26 cellular contexts compared by ENCODE assay signal in genomic region chr6:111458670-111459232, GRCh38.
"Had no signal": no experiment of that assay in that cellular context is flagged by ENCODE, and none has a peak within 500 bp of the region (broad histone marks: within the 10 kb centered on the region; RNA-seq: fewer than 3 reads in every experiment).

No MANE protein-coding gene starts in this region.

- H3K4me1 ChIP-seq: colonic mucosa had no signal

- DNase-seq: colonic mucosa; dermis blood vessel endothelial cell; dorsolateral prefrontal cortex; effector CD8-positive, alpha-beta T cell; effector memory CD8-positive, alpha-beta T cell; endodermal cell; erythroblast; esophagus squamous epithelium; foreskin fibroblast; foreskin melanocyte; gastrocnemius medialis; glutamatergic neuron; head of caudate nucleus; heart right ventricle; hippocampal formation; left cardiac atrium; left lung; left ventricle myocardium superior; lower lobe of right lung; mesenchymal stem cell; mucosa of descending colon; naive B cell had no signal

- FAIRE-seq: endometrium, keratinocyte had no signal

- H3K4me3 ChIP-seq: colonic mucosa, dorsolateral prefrontal cortex, esophagus squamous epithelium, gastrocnemius medialis, heart right ventricle, left lung, lower lobe of right lung, mucosa of descending colon had no signal

- ATAC-seq: effector memory CD8-positive, alpha-beta T cell; esophagus mucosa; gastrocnemius medialis; heart right ventricle; left cardiac atrium; left lung; left ventricle myocardium superior; lower lobe of right lung; mucosa of descending colon had no signal

- H3K36me3 ChIP-seq: colonic mucosa, lower lobe of right lung had no signal

- H3K27me3 ChIP-seq: colonic mucosa, dorsolateral prefrontal cortex, esophagus squamous epithelium, gastrocnemius medialis, heart right ventricle, left lung had no signal

- H3K9me3 ChIP-seq: colonic mucosa, gastrocnemius medialis had no signal

- H3K27ac ChIP-seq: colonic mucosa, dorsolateral prefrontal cortex, epithelial cell of prostate, esophagus squamous epithelium, gastrocnemius medialis, heart right ventricle, left lung, lower lobe of right lung had no signal
